19 cellular contexts compared by ENCODE assay signal in genomic region chr15:37078000-37078399, GRCh38. TPM values are rescaled to one million over a fixed set of nuclear protein-coding genes. Genes with fewer than 3 reads are reported as not detected.
"Had no signal": no experiment of that assay in that cellular context is flagged by ENCODE, and none has a peak within 500 bp of the region (broad histone marks: within the 10 kb centered on the region; RNA-seq: fewer than 3 reads in every experiment).

No MANE protein-coding gene starts in this region.

- H2AFZ ChIP-seq: hepatocyte had no signal

- H3K4me1 Mint-ChIP-seq: activated naive CD8-positive, alpha-beta T cell treated with anti-CD3 and anti-CD28 coated beads, Interleukin-2, amount 10 ng/mL, durations not matched to agents 7 days and 5 days; memory B cell; natural killer cell had no signal

- H3K36me3 Mint-ChIP-seq: activated naive CD8-positive, alpha-beta T cell treated with anti-CD3 and anti-CD28 coated beads, Interleukin-2, amount 10 ng/mL, durations not matched to agents 7 days and 5 days; memory B cell; natural killer cell had no signal

- FAIRE-seq: bronchial epithelial cell, keratinocyte, TTC549 had no signal

- H3K4me2 ChIP-seq: hepatocyte had no signal

- H3K27me3 Mint-ChIP-seq: activated naive CD8-positive, alpha-beta T cell treated with anti-CD3 and anti-CD28 coated beads, Interleukin-2, amount 10 ng/mL, durations not matched to agents 7 days and 5 days had no signal

- H3K4me3 ChIP-seq: gastroesophageal sphincter, hepatocyte, left lung, prostate gland, spleen, stomach, thoracic aorta had no signal

- H3K9me3 ChIP-seq: gastroesophageal sphincter, left lung, prostate gland, spleen, stomach, thoracic aorta had no signal

- H3K27ac ChIP-seq: gastroesophageal sphincter, hepatocyte, left lung, prostate gland, spleen, stomach, thoracic aorta had no signal

- H3K9me3 Mint-ChIP-seq: activated naive CD8-positive, alpha-beta T cell treated with anti-CD3 and anti-CD28 coated beads, Interleukin-2, amount 10 ng/mL, durations not matched to agents 7 days and 5 days; activated T-helper 1 cell treated with anti-CD3 and anti-CD28 coated beads, Interleukin-12 subunit alpha, Interleukin-12 subunit beta, Interleukin-2, Interleukin-4 antibody, amounts not matched to agents 30 ng/mL and 10 ng/mL and 1 ng/mL, durations not matched to agents 14 hours and 24 hours and 36 hours; memory B cell had no signal

- H3K27ac Mint-ChIP-seq: activated naive CD8-positive, alpha-beta T cell treated with anti-CD3 and anti-CD28 coated beads, Interleukin-2, amount 10 ng/mL, durations not matched to agents 7 days and 5 days; activated T-helper 1 cell treated with anti-CD3 and anti-CD28 coated beads, Interleukin-12 subunit alpha, Interleukin-12 subunit beta, Interleukin-2, Interleukin-4 antibody, amounts not matched to agents 30 ng/mL and 10 ng/mL and 1 ng/mL, durations not matched to agents 14 hours and 24 hours and 36 hours; memory B cell; natural killer cell had no signal

- ATAC-seq: gastroesophageal sphincter, left lung, natural killer cell, sciatic nerve had no signal

- H3K4me1 ChIP-seq: prostate gland had no signal

- DNase-seq: activated CD4-positive, alpha-beta T cell treated with anti-CD3 and anti-CD28 coated beads, Interleukin-2, amount 50 U/mL, for 1 hour; activated CD4-positive, CD25-positive, alpha-beta regulatory T cell; activated CD8-positive, alpha-beta memory T cell treated with anti-CD3 and anti-CD28 coated beads for 24 hours; activated naive CD8-positive, alpha-beta T cell treated with anti-CD3 and anti-CD28 coated beads, Interleukin-2, amount 10 ng/mL, durations not matched to agents 7 days and 5 days; left lung; natural killer cell; spleen; stomach had no signal

- H3K36me3 ChIP-seq: prostate gland had no signal

- H3K27me3 ChIP-seq: gastroesophageal sphincter, hepatocyte, left lung, spleen, stomach had no signal

- H3K4me3 Mint-ChIP-seq: activated naive CD8-positive, alpha-beta T cell treated with anti-CD3 and anti-CD28 coated beads, Interleukin-2, amount 10 ng/mL, durations not matched to agents 7 days and 5 days; activated T-helper 1 cell treated with anti-CD3 and anti-CD28 coated beads, Interleukin-12 subunit alpha, Interleukin-12 subunit beta, Interleukin-2, Interleukin-4 antibody, amounts not matched to agents 30 ng/mL and 10 ng/mL and 1 ng/mL, durations not matched to agents 14 hours and 24 hours and 36 hours; memory B cell; natural killer cell had no signal

RNA-seq across cellular contexts. Expression of gene MEIS2, which starts 22.3 kb away (rescaled TPM):
- total RNA-seq: activated naive CD8-positive, alpha-beta T cell treated with anti-CD3 and anti-CD28 coated beads, Interleukin-2, amount 10 ng/mL, durations not matched to agents 7 days and 5 days; activated T-helper 1 cell treated with anti-CD3 and anti-CD28 coated beads, Interleukin-12 subunit alpha, Interleukin-12 subunit beta, Interleukin-2, Interleukin-4 antibody, amounts not matched to agents 30 ng/mL and 10 ng/mL and 1 ng/mL, durations not matched to agents 14 hours and 24 hours and 36 hours; T-helper 2 cell treated with Interferon-gamma antibody and Interleukin-4, amounts not matched to agents 100 ng/mL and 5 ng/mL, for 36 hours had no signal
